In genomic region chr10:117226813-117227451, GRCh38 we compare ENCODE assay signal across 8 cellular contexts. TPM values are rescaled to one million over a fixed set of nuclear protein-coding genes. Genes with fewer than 3 reads are reported as not detected.
A peak's percentile ranks its signal among the peaks of the same experiment; 100 is the strongest.
DNase-seq lines count a peak whose midpoint lies in the region; ATAC-seq and TF ChIP-seq lines count a peak whose summit lies in the region.

No MANE protein-coding gene starts in this region.

- no peak overlapping the region for H3K4me3 ChIP-seq in Jurkat, Clone E6-1 (ENCODE audit: low read length)
- H3K4me3 ChIP-seq in WI38 (ENCODE audit: low read depth, low read length) = no peak overlapping the region
- H3K4me3 ChIP-seq in liver (ENCODE audit: low read depth in 1 of 3, low read length in 3 of 3) = no peak overlapping the region
- H3K4me3 ChIP-seq in tibial nerve = no peak overlapping the region

- intact Hi-C loops in activated CD4-positive, alpha-beta T cell treated with anti-CD3 and anti-CD28 coated beads for 36 hours (cut with DNase I, micrococcal nuclease) = no loop called here

- no peaks in the 10 kb centered on the region for H3K4me1 Mint-ChIP-seq in activated CD4-positive, alpha-beta T cell treated with anti-CD3 and anti-CD28 coated beads for 36 hours

- no peaks in the 10 kb centered on the region for H3K27me3 ChIP-seq in liver (ENCODE audit: control insufficient read depth in 4 of 4, insufficient read depth in 4 of 4, low read length in 3 of 4)
- H3K27me3 ChIP-seq in tibial nerve = peaks cover 0 to 9% of the 10 kb centered on the region in 2 donors

- ATAC-seq in activated CD4-positive, alpha-beta T cell treated with anti-CD3 and anti-CD28 coated beads for 36 hours = peak; percentile 39
- no peak for ATAC-seq in GM19455 (IDR thresholded peaks at IDR 0.05; ENCODE audit: unreplicated experiment)

- TF ChIP-seq CTCF in WI38 (IDR thresholded peaks at IDR 0.05; ENCODE audit: low read depth, low read length) (peak; percentile 50), liver (IDR thresholded peaks at IDR 0.05; ENCODE audit: low read depth, low read length, missing input control) (peak; percentile 43), tibial nerve (IDR thresholded peaks at IDR 0.05) (no peak)

- H3K9me3 Mint-ChIP-seq in activated CD4-positive, alpha-beta T cell treated with anti-CD3 and anti-CD28 coated beads for 36 hours (ENCODE audit: low read depth) = peaks cover 2% of the 10 kb centered on the region

- no peak overlapping the region for H3K9ac ChIP-seq in liver (ENCODE audit: low read depth in 1 of 2, low read length in 2 of 2)

- TF ChIP-seq RAD21 in liver (IDR thresholded peaks at IDR 0.05) = peak; percentile 70 to 80

- H3K27ac ChIP-seq in liver (ENCODE audit: low read depth in 1 of 2, low read length in 2 of 2) (no peak overlapping the region), tibial nerve (no peak overlapping the region)

- no peaks in the 10 kb centered on the region for H3K36me3 Mint-ChIP-seq in activated CD4-positive, alpha-beta T cell treated with anti-CD3 and anti-CD28 coated beads for 36 hours (ENCODE audit: low read depth)

- H3K9me3 ChIP-seq in liver (ENCODE audit: control insufficient read depth in 4 of 4, low read length in 3 of 4) (no peaks in the 10 kb centered on the region), tibial nerve (no peaks in the 10 kb centered on the region)

- CTCF ChIA-PET in activated CD4-positive, alpha-beta T cell treated with anti-CD3 and anti-CD28 coated beads for 36 hours (lab: Charles Lee) = interaction anchor here (0.7 to 4.0 kb wide), 3 partner anchors 8 to 93 kb away, joined by 3 to 26 read pairs (median 5); no protein-coding TSS in a partner anchor

- H3K36me3 ChIP-seq in liver (ENCODE audit: control insufficient read depth in 4 of 4, insufficient read depth in 3 of 4, low read depth in 1 of 4, low read length in 3 of 4) = no peaks in the 10 kb centered on the region
- no peaks in the 10 kb centered on the region for H3K36me3 ChIP-seq in tibial nerve

- 23% methylated on average over 10 of the region's 10 CpGs for WGBS in liver
- 34% methylated on average over 10 of the region's 10 CpGs for WGBS in tibial nerve, 2 donors

- H3K4me3 Mint-ChIP-seq in activated CD4-positive, alpha-beta T cell treated with anti-CD3 and anti-CD28 coated beads for 36 hours = no peak overlapping the region

- H3K4me1 ChIP-seq in liver (ENCODE audit: control insufficient read depth in 4 of 4, insufficient read depth in 4 of 4, low read length in 3 of 4) (no peaks in the 10 kb centered on the region), tibial nerve (no peaks in the 10 kb centered on the region)

- TF ChIP-seq POLR2A in tibial nerve (IDR thresholded peaks at IDR 0.05) = no peak

- H3K27me3 Mint-ChIP-seq in activated CD4-positive, alpha-beta T cell treated with anti-CD3 and anti-CD28 coated beads for 36 hours = peaks cover 18% of the 10 kb centered on the region

- TF ChIP-seq EP300 in tibial nerve (IDR thresholded peaks at IDR 0.05) = no peak

- H3K27ac Mint-ChIP-seq in activated CD4-positive, alpha-beta T cell treated with anti-CD3 and anti-CD28 coated beads for 36 hours = no peak overlapping the region

- peak; percentile 37 for DNase-seq in activated CD4-positive, alpha-beta T cell treated with anti-CD3 and anti-CD28 coated beads for 36 hours
- no peak for DNase-seq in activated CD4-positive, alpha-beta T cell treated with anti-CD3 and anti-CD28 coated beads, Interleukin-2, amount 50 U/mL, for 1 hour
- DNase-seq in Jurkat, Clone E6-1 (ENCODE audit: low read depth, low spot score) = peak; percentile 65
- DNase-seq in stimulated activated CD4-positive, alpha-beta T cell treated with anti-CD3 and anti-CD28 coated beads, Interleukin-12 subunit alpha, Interleukin-12 subunit beta, amount 100 ng/mL, for 4 hours = no peak
- DNase-seq in tibial nerve (ENCODE audit: low spot score in 2 of 2) = no peak

- POLR2A ChIA-PET in activated CD4-positive, alpha-beta T cell treated with anti-CD3 and anti-CD28 coated beads for 36 hours (lab: Charles Lee) = no interaction called here

TF ChIP-seq in liver, 16 proteins besides CTCF, POLR2A, EP300 and RAD21:
- TF ChIP-seq YY1 (IDR thresholded peaks at IDR 0.05) = no peak
- TF ChIP-seq RXRA (IDR thresholded peaks at IDR 0.05) = no peak
- no peak for TF ChIP-seq FOXA2 (IDR thresholded peaks at IDR 0.05)
- TF ChIP-seq TAF1 (conservative IDR thresholded peaks at IDR 0.05) = no peak
- no peak for TF ChIP-seq ATF3 (IDR thresholded peaks at IDR 0.05)
- TF ChIP-seq REST (IDR thresholded peaks at IDR 0.05) = no peak
- no peak for TF ChIP-seq ZBTB33 (IDR thresholded peaks at IDR 0.05)
- no peak for TF ChIP-seq GABPA (IDR thresholded peaks at IDR 0.05 in 1 of 2, conservative IDR thresholded peaks at IDR 0.05 in 1 of 2)
- TF ChIP-seq SP1 (IDR thresholded peaks at IDR 0.05) = no peak
- TF ChIP-seq MAX (IDR thresholded peaks at IDR 0.05) = no peak
- no peak for TF ChIP-seq JUND (IDR thresholded peaks at IDR 0.05)
- TF ChIP-seq HNF4G (IDR thresholded peaks at IDR 0.05) = no peak

RNA-seq across cellular contexts. Expression of gene SLC18A2, which starts 14.0 kb away (rescaled TPM):
- total RNA-seq in activated CD4-positive, alpha-beta T cell treated with anti-CD3 and anti-CD28 coated beads for 36 hours = under 1 TPM; 0.14 to 0.21 TPM
- 3.5 TPM for polyA plus RNA-seq in Jurkat, Clone E6-1 (2012; ENCODE audit: insufficient read depth, insufficient read length)
- 1 to 10 TPM in 1 of 2 donors, under 1 TPM in 1; 0.92 to 1.8 TPM for total RNA-seq in liver
- 1 to 10 TPM; 1.1 to 3.7 TPM for polyA plus RNA-seq in liver
- under 1 TPM in 3 of 4 donors, not detected in 1; 0.20 to 0.42 (median 0.22) TPM for total RNA-seq in tibial nerve

RNA-seq across cellular contexts. Expression of gene KCNK18, which starts 29.6 kb away (rescaled TPM):
- total RNA-seq in activated CD4-positive, alpha-beta T cell treated with anti-CD3 and anti-CD28 coated beads for 36 hours = not detected
- not detected for polyA plus RNA-seq in Jurkat, Clone E6-1 (2012; ENCODE audit: insufficient read depth, insufficient read length)
- not detected for total RNA-seq in liver
- polyA plus RNA-seq in liver = not detected
- not detected for total RNA-seq in tibial nerve

Comparison
In these comparisons a context has a peak if more than half of its experiments do, and no peak if none do; other contexts are left out.
1. DNase-seq: peak in activated CD4-positive, alpha-beta T cell treated with anti-CD3 and anti-CD28 coated beads for 36 hours (single experiment) and Jurkat, Clone E6-1 (single experiment); none in activated CD4-positive, alpha-beta T cell treated with anti-CD3 and anti-CD28 coated beads, Interleukin-2, amount 50 U/mL, for 1 hour (single experiment), stimulated activated CD4-positive, alpha-beta T cell treated with anti-CD3 and anti-CD28 coated beads, Interleukin-12 subunit alpha, Interleukin-12 subunit beta, amount 100 ng/mL, for 4 hours (single experiment) and tibial nerve (0 of 2).
2. CTCF ChIP-seq: peak in WI38 (single experiment) and liver (single experiment); none in tibial nerve (0 of 5).